ENCODE assay signal across 8 cellular contexts in genomic region chr9:76905984-76906861, GRCh38. TPM values are rescaled to one million over a fixed set of nuclear protein-coding genes. Genes with fewer than 3 reads are reported as not detected.
DNase-seq lines count a peak whose midpoint lies in the region; ATAC-seq and TF ChIP-seq lines count a peak whose summit lies in the region.

Gene PRUNE2, minus strand, starts transcription at chr9:76906114. Its CDS starts 151 bp downstream, at chr9:76905963.

- H3K4me1 Mint-ChIP-seq in Caco-2 (ENCODE audit: low read depth, unreplicated experiment) = no peaks in the 10 kb centered on the region
- H3K4me1 Mint-ChIP-seq in CD8-positive, alpha-beta memory T cell = peaks cover 0 to 5% (median 3%) of the 10 kb centered on the region in 3 donors

- no peak within 1 kb of the TSS for H3K27ac Mint-ChIP-seq in Caco-2 (ENCODE audit: unreplicated experiment)
- H3K27ac Mint-ChIP-seq in CD8-positive, alpha-beta memory T cell = no peak within 1 kb of the TSS

- H3K36me3 Mint-ChIP-seq in Caco-2 (ENCODE audit: insufficient read depth, unreplicated experiment) = no peaks in the 10 kb centered on the region
- H3K36me3 Mint-ChIP-seq in CD8-positive, alpha-beta memory T cell = peaks cover 0 to 4% (median 0%) of the 10 kb centered on the region in 3 donors

- H3K27me3 ChIP-seq in Caco-2 (replicated peaks; ENCODE audit: control insufficient read depth, insufficient read depth, low read length) = no peaks in the 10 kb centered on the region
- H3K27me3 ChIP-seq in CD8-positive, alpha-beta memory T cell (ENCODE audit: insufficient read depth, low read length, poor library complexity, severe bottlenecking) = peaks cover 3% of the 10 kb centered on the region

- no peaks in the 10 kb centered on the region for H3K4me1 ChIP-seq in Caco-2
- H3K4me1 ChIP-seq in CD8-positive, alpha-beta memory T cell (ENCODE audit: insufficient read depth, low read length) = no peaks in the 10 kb centered on the region

- H3K27ac ChIP-seq in caudate nucleus (ENCODE audit: low read depth, low read length) (peak within 1 kb of the TSS; percentile 89), skin epidermis (peak within 1 kb of the TSS in 2 of 21 experiments; percentile 57 to 72)
- H3K27ac ChIP-seq in CD8-positive, alpha-beta memory T cell (ENCODE audit: low read depth, low read length) = no peak within 1 kb of the TSS

- H3K9me3 Mint-ChIP-seq in Caco-2 (ENCODE audit: unreplicated experiment) = no peaks in the 10 kb centered on the region
- H3K9me3 Mint-ChIP-seq in CD8-positive, alpha-beta memory T cell = peaks cover 0 to 6% (median 3%) of the 10 kb centered on the region in 5 donors

- H3K9me3 ChIP-seq in Caco-2 = no peaks in the 10 kb centered on the region
- no peaks in the 10 kb centered on the region for H3K9me3 ChIP-seq in CD8-positive, alpha-beta memory T cell (ENCODE audit: low read length)

- peaks cover 13% of the 10 kb centered on the region for H3K27me3 Mint-ChIP-seq in Caco-2 (ENCODE audit: insufficient read depth, unreplicated experiment)
- H3K27me3 Mint-ChIP-seq in CD8-positive, alpha-beta memory T cell = peaks cover 29 to 58% of the 10 kb centered on the region in 2 donors

- H3K36me3 ChIP-seq in Caco-2 (ENCODE audit: control insufficient read depth, insufficient read depth, low read length) = no peaks in the 10 kb centered on the region
- no peaks in the 10 kb centered on the region for H3K36me3 ChIP-seq in CD8-positive, alpha-beta memory T cell (ENCODE audit: insufficient read depth, low read length)

- TF ChIP-seq CTCF in Caco-2 (IDR thresholded peaks at IDR 0.05; ENCODE audit: insufficient read depth in 1 of 2, low read depth in 1 of 2, low read length in 1 of 2, severe bottlenecking in 1 of 2, unreplicated experiment in 1 of 2) = no peak

- H3K4me3 Mint-ChIP-seq in Caco-2 (ENCODE audit: unreplicated experiment) = peak within 1 kb of the TSS; percentile 59
- no peak within 1 kb of the TSS for H3K4me3 Mint-ChIP-seq in CD8-positive, alpha-beta memory T cell

- H3K4me3 ChIP-seq in Caco-2 (ENCODE audit: low read depth, low read length) = peak within 1 kb of the TSS; percentile 29
- peak within 1 kb of the TSS in 5 of 7 experiments; percentile 12 to 42 (median 27) for H3K4me3 ChIP-seq in skin epidermis
- no peak within 1 kb of the TSS for H3K4me3 ChIP-seq in CD8-positive, alpha-beta memory T cell (ENCODE audit: low read length)

- no TSS peak for BruUV-seq in Caco-2 (replicated peaks; lab: Mats Ljungman, UMichigan)

- intact Hi-C loops in Caco-2 (cut with micrococcal nuclease; ENCODE audit: unreplicated experiment) = no loop called here

- CTCF ChIA-PET in Caco-2 (lab: Charles Lee) = no interaction called here
- CTCF ChIA-PET in CD8-positive, alpha-beta memory T cell (lab: Charles Lee) = no interaction called here

- DNase-seq in Caco-2 (peak; percentile 42 to 54), NCI-H748 treated with DMSO at 0.1 percent for 48 hours (lab: John Stamatoyannopoulos, UW) (peak; percentile 77), caudate nucleus (lab: John Stamatoyannopoulos, UW) (peak in 55 of 61 donors; percentile 11 to 83 (median 58)), iPS-NIHi11 (ENCODE audit: low spot score) (peak; percentile 96)
- DNase-seq in CD8-positive, alpha-beta memory T cell = no peak

- peak; percentile 63 for ATAC-seq in HG03354 (IDR thresholded peaks at IDR 0.05; ENCODE audit: poor library complexity, severe bottlenecking, unreplicated experiment)
- no peak for ATAC-seq in GM19328 (IDR thresholded peaks at IDR 0.05; ENCODE audit: unreplicated experiment)

- POLR2A ChIA-PET in Caco-2 (lab: Charles Lee) = no interaction called here
- POLR2A ChIA-PET in CD8-positive, alpha-beta memory T cell (lab: Charles Lee) = no interaction called here

RNA-seq across cellular contexts. Expression of gene PRUNE2, which starts in this region (rescaled TPM):
- total RNA-seq in Caco-2 (2022) = 3.5 and 3.7 TPM in 2 replicates
- under 1 TPM; 0.48 to 0.53 TPM for total RNA-seq in CD8-positive, alpha-beta memory T cell
- polyA plus RNA-seq in CD8-positive, alpha-beta memory T cell = 0.21 TPM

Comparison
In these comparisons a context has a peak if more than half of its experiments do, and no peak if none do; other contexts are left out.
1. DNase-seq: peak in Caco-2 (2 of 2), NCI-H748 treated with DMSO at 0.1 percent for 48 hours (single experiment), caudate nucleus (55 of 61) and iPS-NIHi11 (single experiment); none in CD8-positive, alpha-beta memory T cell (0 of 5).